In the genomic region with DNA sequence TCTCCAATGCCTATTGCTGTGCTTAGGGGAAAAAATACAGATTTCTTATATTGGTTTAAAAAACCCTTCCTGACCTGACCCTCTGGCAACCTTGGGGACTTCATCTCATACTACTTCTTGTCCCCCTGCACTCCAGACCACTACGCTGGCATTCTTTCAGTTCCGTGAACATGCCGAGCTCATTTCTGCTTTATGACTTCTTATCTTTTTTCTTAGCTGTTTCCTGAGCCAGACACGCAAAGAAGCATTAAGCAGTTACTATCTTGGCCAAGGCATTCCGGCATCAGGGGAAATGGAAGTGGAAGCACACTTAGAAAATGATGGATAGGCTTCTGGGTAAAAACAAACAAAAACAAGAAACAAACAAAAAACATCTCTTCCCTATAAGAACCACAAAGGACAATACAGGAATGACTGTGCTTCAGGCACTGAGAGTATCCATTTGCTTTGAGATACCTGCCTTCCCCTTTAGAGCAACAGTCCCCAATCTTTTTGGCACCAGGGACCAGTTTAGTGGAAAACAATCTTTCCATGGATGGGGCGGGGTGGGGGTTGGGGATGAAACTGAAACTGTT, we compare ENCODE assay signal across 1 cellular context.
TF ChIP-seq lines count a peak whose summit lies in the region.

No MANE protein-coding gene starts in this region.

TF ChIP-seq in IMR-90, 13 proteins besides CTCF, POLR2A, EP300 and RAD21:
- no peak for TF ChIP-seq FOS (IDR thresholded peaks at IDR 0.05; ENCODE audit: low read depth, low read length)
